In the genomic region with DNA sequence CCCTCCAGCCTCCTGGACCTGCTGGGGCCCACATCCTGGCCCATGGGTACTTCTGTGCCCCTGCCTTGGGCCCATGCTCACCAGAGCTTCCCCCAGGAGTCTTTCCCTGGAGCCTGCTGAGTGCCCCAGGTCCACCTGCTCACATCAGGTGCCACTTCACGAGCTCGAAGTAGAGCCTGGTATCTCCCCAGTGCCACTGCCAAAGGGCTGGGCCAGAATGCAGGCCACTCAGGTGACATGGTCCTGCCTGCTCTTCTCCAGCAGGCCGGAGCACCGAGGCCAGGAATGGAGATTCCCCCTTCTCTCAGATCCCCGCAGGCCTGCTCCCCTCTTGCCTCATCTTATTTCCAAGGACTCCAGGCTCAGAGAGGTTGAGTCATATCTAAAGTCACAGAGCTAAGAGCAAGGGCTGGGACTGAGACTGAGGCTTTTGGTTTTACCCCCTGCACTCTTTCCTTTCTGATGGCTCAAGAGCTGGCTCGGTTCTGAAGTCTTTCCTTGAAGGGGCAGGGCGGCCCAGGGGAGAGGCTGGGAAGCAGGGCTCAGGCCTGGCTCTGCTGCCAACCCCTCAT, we compare ENCODE assay signal across 1 cellular context.
TF ChIP-seq lines count a peak whose summit lies in the region.

No MANE protein-coding gene starts in this region.

TF ChIP-seq in IMR-90, 13 proteins besides CTCF, POLR2A, EP300 and RAD21:
- TF ChIP-seq ELK1 (IDR thresholded peaks at IDR 0.05; ENCODE audit: borderline replicate concordance, low read depth, low read length): no peak
- no peak for TF ChIP-seq MAZ (IDR thresholded peaks at IDR 0.05; ENCODE audit: borderline replicate concordance, low read depth, low read length)
- no peak for TF ChIP-seq RCOR1 (IDR thresholded peaks at IDR 0.05; ENCODE audit: insufficient replicate concordance, low read length)
- no peak for TF ChIP-seq BHLHE40 (IDR thresholded peaks at IDR 0.05; ENCODE audit: low read depth, low read length)
- TF ChIP-seq NFE2L2 (IDR thresholded peaks at IDR 0.05; ENCODE audit: low read depth, low read length): no peak
- no peak for TF ChIP-seq CEBPB (IDR thresholded peaks at IDR 0.05; ENCODE audit: low read depth, low read length)
- no peak for TF ChIP-seq SMC3 (IDR thresholded peaks at IDR 0.05; ENCODE audit: low read depth, low read length)
- TF ChIP-seq MXI1 (IDR thresholded peaks at IDR 0.05; ENCODE audit: borderline replicate concordance, low read depth, low read length): no peak
- no peak for TF ChIP-seq CHD1 (IDR thresholded peaks at IDR 0.05; ENCODE audit: low read depth, low read length)
